In genomic region chr7:155576416-155576815, GRCh38 we compare ENCODE assay signal across 13 cellular contexts. TPM values are rescaled to one million over a fixed set of nuclear protein-coding genes. Genes with fewer than 3 reads are reported as not detected.
"Had no signal": no experiment of that assay in that cellular context is flagged by ENCODE, and none has a peak within 500 bp of the region (broad histone marks: within the 10 kb centered on the region; RNA-seq: fewer than 3 reads in every experiment).

No MANE protein-coding gene starts in this region.

- ATAC-seq: activated CD4-positive, alpha-beta T cell treated with anti-CD3 and anti-CD28 coated beads for 36 hours; effector memory CD8-positive, alpha-beta T cell; stimulated activated naive B cell treated with anti-CD40 and anti-IgM and Interleukin-4, amounts not matched to agents 10 μg/mL and 1 μg/mL and 100 μg/mL, for 72 hours had no signal

- H3K4me2 ChIP-seq: smooth muscle cell had no signal

- H3K9me3 Mint-ChIP-seq: activated naive CD4-positive, alpha-beta T cell treated with anti-CD3 and anti-CD28 coated beads, Interleukin-2, amount 10 ng/mL, durations not matched to agents 7 days and 5 days; effector memory CD8-positive, alpha-beta T cell; stimulated activated naive B cell treated with anti-CD40 and anti-IgM and Interleukin-4, amounts not matched to agents 10 μg/mL and 1 μg/mL and 100 μg/mL, for 72 hours had no signal

- H3K27ac Mint-ChIP-seq: activated CD4-positive, alpha-beta T cell treated with anti-CD3 and anti-CD28 coated beads for 36 hours; activated naive CD4-positive, alpha-beta T cell treated with anti-CD3 and anti-CD28 coated beads, Interleukin-2, amount 10 ng/mL, durations not matched to agents 7 days and 5 days; effector memory CD8-positive, alpha-beta T cell; stimulated activated naive B cell treated with anti-CD40 and anti-IgM and Interleukin-4, amounts not matched to agents 10 μg/mL and 1 μg/mL and 100 μg/mL, for 72 hours had no signal

- H3K4me3 ChIP-seq: smooth muscle cell had no signal

- H3K27ac ChIP-seq: transverse colon had no signal

- H3K4me1 Mint-ChIP-seq: activated naive CD4-positive, alpha-beta T cell treated with anti-CD3 and anti-CD28 coated beads, Interleukin-2, amount 10 ng/mL, durations not matched to agents 7 days and 5 days had no signal

- H3K36me3 Mint-ChIP-seq: activated naive CD4-positive, alpha-beta T cell treated with anti-CD3 and anti-CD28 coated beads, Interleukin-2, amount 10 ng/mL, durations not matched to agents 7 days and 5 days; stimulated activated naive B cell treated with anti-CD40 and anti-IgM and Interleukin-4, amounts not matched to agents 10 μg/mL and 1 μg/mL and 100 μg/mL, for 72 hours had no signal

- H3K4me3 Mint-ChIP-seq: activated CD4-positive, alpha-beta T cell treated with anti-CD3 and anti-CD28 coated beads for 36 hours; activated naive CD4-positive, alpha-beta T cell treated with anti-CD3 and anti-CD28 coated beads, Interleukin-2, amount 10 ng/mL, durations not matched to agents 7 days and 5 days; effector memory CD8-positive, alpha-beta T cell; stimulated activated naive B cell treated with anti-CD40 and anti-IgM and Interleukin-4, amounts not matched to agents 10 μg/mL and 1 μg/mL and 100 μg/mL, for 72 hours had no signal

- DNase-seq: activated CD4-positive, alpha-beta T cell treated with anti-CD3 and anti-CD28 coated beads for 36 hours; activated naive CD4-positive, alpha-beta T cell treated with anti-CD3 and anti-CD28 coated beads, Interleukin-2, amount 10 ng/mL, durations not matched to agents 7 days and 5 days; caudate nucleus; effector memory CD8-positive, alpha-beta T cell; hypothalamus; kidney glomerular epithelial cell; mesendoderm; stimulated activated naive B cell treated with anti-CD40 and anti-IgM and Interleukin-4, amounts not matched to agents 10 μg/mL and 1 μg/mL and 100 μg/mL, for 72 hours; substantia nigra had no signal

- H3K4me1 ChIP-seq: transverse colon had no signal

- H3K36me3 ChIP-seq: transverse colon had no signal

- H3K9me3 ChIP-seq: transverse colon had no signal

RNA-seq across cellular contexts. Expression of gene CNPY1, which starts 30.1 kb away (rescaled TPM):
- total RNA-seq: activated CD4-positive, alpha-beta T cell treated with anti-CD3 and anti-CD28 coated beads for 36 hours; epithelial cell of proximal tubule; glomerular endothelial cell; transverse colon had no signal
